12 cellular contexts compared by ENCODE assay signal in the genomic region with DNA sequence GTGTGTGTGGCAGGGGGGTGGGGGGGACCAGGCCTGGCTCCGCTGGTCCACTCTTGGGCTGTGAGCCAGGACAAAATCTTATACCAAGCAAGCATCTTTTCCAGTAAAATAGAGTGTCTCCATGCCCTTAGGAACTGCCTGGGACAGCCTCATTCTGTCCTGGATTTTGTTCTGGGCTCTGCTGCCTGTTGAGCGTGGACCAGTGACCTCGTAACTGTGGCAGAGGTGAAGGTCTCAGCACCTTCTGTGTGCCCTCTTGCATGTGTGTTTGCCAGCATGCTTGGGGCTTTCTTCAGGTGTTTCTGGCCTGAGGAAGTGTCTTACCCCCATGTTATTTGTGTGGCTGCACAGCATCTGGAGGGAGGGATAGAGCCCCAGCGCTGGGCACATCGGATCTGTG. TPM values are rescaled to one million over a fixed set of nuclear protein-coding genes. Genes with fewer than 3 reads are reported as not detected.
DNase-seq lines count a peak whose midpoint lies in the region; ATAC-seq and TF ChIP-seq lines count a peak whose summit lies in the region.
"Had no signal": no experiment of that assay in that cellular context is flagged by ENCODE, and none has a peak within 500 bp of the region (broad histone marks: within the 10 kb centered on the region; RNA-seq: fewer than 3 reads in every experiment).

No MANE protein-coding gene starts in this region.

- CTCF ChIA-PET in activated CD4-positive, alpha-beta T cell treated with anti-CD3 and anti-CD28 coated beads, Interleukin-2, amount 10 ng/mL, durations not matched to agents 7 days and 5 days (lab: Charles Lee) = interaction anchor here (0.9 to 1.9 kb wide), 4 partner anchors 8 to 31 kb away, joined by 3 to 5 read pairs (median 4); no protein-coding TSS in a partner anchor
- CTCF ChIA-PET in activated B cell treated with CpG ODN at 0.5 μM for 24 hours (lab: Charles Lee) = interaction anchor here (0.7 to 1.4 kb wide), 2 partner anchors 9 to 11 kb away, joined by 3 to 7 read pairs; no protein-coding TSS in a partner anchor

- H3K36me3 ChIP-seq in right lobe of liver = no peaks in the 10 kb centered on the region

- no peaks in the 10 kb centered on the region for H3K9me3 ChIP-seq in right lobe of liver

- H3K4me3 Mint-ChIP-seq in activated CD4-positive, alpha-beta T cell treated with anti-CD3 and anti-CD28 coated beads, Interleukin-2, amount 10 ng/mL, durations not matched to agents 7 days and 5 days = no peak overlapping the region
- H3K4me3 Mint-ChIP-seq in activated B cell treated with CpG ODN at 0.5 μM for 24 hours = peak overlapping the region; percentile 59
- H3K4me3 Mint-ChIP-seq in T-helper 2 cell treated with Interferon-gamma antibody and Interleukin-4, amounts not matched to agents 5 μg/mL and 100 μg/mL, for 36 hours = no peak overlapping the region
- H3K4me3 Mint-ChIP-seq: activated naive CD8-positive, alpha-beta T cell treated with anti-CD3 and anti-CD28 coated beads, Interleukin-2, amount 10 ng/mL, durations not matched to agents 7 days and 5 days had no signal

- no peak for ATAC-seq in activated B cell treated with CpG ODN at 0.5 μM for 24 hours (ENCODE audit: low read depth)
- ATAC-seq in right lobe of liver = peak; percentile 64 to 79 (median 75)

- WGBS in right lobe of liver (ENCODE audit: insufficient coverage, low coverage, low lambda C conversion rate, missing lambda C conversion rate) = 24% methylated on average over 2 of the region's 5 CpGs

- H3K4me3 ChIP-seq in right lobe of liver (no peak overlapping the region), foreskin fibroblast (ENCODE audit: low read depth in 1 of 2, low read length in 2 of 2) (no peak overlapping the region)

- no peak for TF ChIP-seq CTCF in activated B cell treated with CpG ODN at 0.5 μM for 24 hours (IDR thresholded peaks at IDR 0.05)
- no peak for TF ChIP-seq CTCF in right lobe of liver (IDR thresholded peaks at IDR 0.05)
- no peak for TF ChIP-seq CTCF in foreskin fibroblast (IDR thresholded peaks at IDR 0.05; ENCODE audit: low read depth, low read length)

- H3K27ac ChIP-seq in right lobe of liver (peak overlapping the region; percentile 35 to 52 (median 47)), substantia nigra (ENCODE audit: low read depth, low read length, poor library complexity, severe bottlenecking) (peak overlapping the region; percentile 20)

- H3K27me3 Mint-ChIP-seq in activated CD4-positive, alpha-beta T cell treated with anti-CD3 and anti-CD28 coated beads, Interleukin-2, amount 10 ng/mL, durations not matched to agents 7 days and 5 days = no peaks in the 10 kb centered on the region
- H3K27me3 Mint-ChIP-seq in activated B cell treated with CpG ODN at 0.5 μM for 24 hours = no peaks in the 10 kb centered on the region
- no peaks in the 10 kb centered on the region for H3K27me3 Mint-ChIP-seq in T-helper 2 cell treated with Interferon-gamma antibody and Interleukin-4, amounts not matched to agents 5 μg/mL and 100 μg/mL, for 36 hours (ENCODE audit: low read depth)
- H3K27me3 Mint-ChIP-seq: activated naive CD8-positive, alpha-beta T cell treated with anti-CD3 and anti-CD28 coated beads, Interleukin-2, amount 10 ng/mL, durations not matched to agents 7 days and 5 days had no signal

- H3K27me3 ChIP-seq in right lobe of liver = no peaks in the 10 kb centered on the region

- no peak for DNase-seq in activated CD4-positive, alpha-beta T cell treated with anti-CD3 and anti-CD28 coated beads, Interleukin-2, amount 10 ng/mL, durations not matched to agents 7 days and 5 days
- no peak for DNase-seq in activated CD4-positive, alpha-beta T cell treated with anti-CD3 and anti-CD28 coated beads, Interleukin-2, amount 50 U/mL, for 48 hours
- no peak for DNase-seq in activated B cell treated with CpG ODN at 0.5 μM for 24 hours
- DNase-seq in right lobe of liver = peak in 2 of 3 donors; percentile 53 to 63
- no peak for DNase-seq in substantia nigra (lab: John Stamatoyannopoulos, UW)
- DNase-seq in foreskin fibroblast = no peak
- DNase-seq in T-helper 2 cell treated with Interferon-gamma antibody and Interleukin-4, amounts not matched to agents 5 μg/mL and 100 μg/mL, for 36 hours (ENCODE audit: low spot score) = no peak
- no peak for DNase-seq in NCI-H2196 (lab: John Stamatoyannopoulos, UW; ENCODE audit: unreplicated experiment)
- DNase-seq: activated naive CD8-positive, alpha-beta T cell treated with anti-CD3 and anti-CD28 coated beads, Interleukin-2, amount 10 ng/mL, durations not matched to agents 7 days and 5 days; kidney glomerular epithelial cell; stimulated activated CD4-positive, alpha-beta T cell treated with anti-CD3 and anti-CD28 coated beads, Interleukin-4, amount 100 ng/mL, for 4 hours; T-helper 2 cell had no signal

- POLR2A ChIA-PET in activated CD4-positive, alpha-beta T cell treated with anti-CD3 and anti-CD28 coated beads, Interleukin-2, amount 10 ng/mL, durations not matched to agents 7 days and 5 days (lab: Charles Lee) = no interaction called here
- POLR2A ChIA-PET in activated B cell treated with CpG ODN at 0.5 μM for 24 hours (lab: Charles Lee) = interaction anchor here (0.8 to 7.8 kb wide), 5 partner anchors 10 to 162 kb away, joined by 3 to 222 read pairs (median 7); no protein-coding TSS in a partner anchor

- TF ChIP-seq POLR2A in right lobe of liver (IDR thresholded peaks at IDR 0.05) = no peak

- H3K9me3 Mint-ChIP-seq in activated CD4-positive, alpha-beta T cell treated with anti-CD3 and anti-CD28 coated beads, Interleukin-2, amount 10 ng/mL, durations not matched to agents 7 days and 5 days = no peaks in the 10 kb centered on the region
- H3K9me3 Mint-ChIP-seq in activated B cell treated with CpG ODN at 0.5 μM for 24 hours = no peaks in the 10 kb centered on the region
- H3K9me3 Mint-ChIP-seq in T-helper 2 cell treated with Interferon-gamma antibody and Interleukin-4, amounts not matched to agents 5 μg/mL and 100 μg/mL, for 36 hours = no peaks in the 10 kb centered on the region
- H3K9me3 Mint-ChIP-seq: activated naive CD8-positive, alpha-beta T cell treated with anti-CD3 and anti-CD28 coated beads, Interleukin-2, amount 10 ng/mL, durations not matched to agents 7 days and 5 days had no signal

- peaks cover 0 to 51% (median 21%) of the 10 kb centered on the region in 4 donors for H3K4me1 ChIP-seq in right lobe of liver

- peaks cover 12% of the 10 kb centered on the region for H3K36me3 Mint-ChIP-seq in activated CD4-positive, alpha-beta T cell treated with anti-CD3 and anti-CD28 coated beads, Interleukin-2, amount 10 ng/mL, durations not matched to agents 7 days and 5 days (ENCODE audit: low read depth)
- H3K36me3 Mint-ChIP-seq in activated B cell treated with CpG ODN at 0.5 μM for 24 hours (ENCODE audit: low read depth) = peaks cover 47% of the 10 kb centered on the region
- peaks cover 7% of the 10 kb centered on the region for H3K36me3 Mint-ChIP-seq in T-helper 2 cell treated with Interferon-gamma antibody and Interleukin-4, amounts not matched to agents 5 μg/mL and 100 μg/mL, for 36 hours (ENCODE audit: low read depth)

- intact Hi-C loops in activated B cell treated with CpG ODN at 0.5 μM for 24 hours (cut with micrococcal nuclease) = no loop called here
- intact Hi-C loops in right lobe of liver (cut with DNase I) = no loop called here

- H3K4me1 Mint-ChIP-seq in activated CD4-positive, alpha-beta T cell treated with anti-CD3 and anti-CD28 coated beads, Interleukin-2, amount 10 ng/mL, durations not matched to agents 7 days and 5 days = peaks cover 71% of the 10 kb centered on the region
- peaks cover 85% of the 10 kb centered on the region for H3K4me1 Mint-ChIP-seq in activated B cell treated with CpG ODN at 0.5 μM for 24 hours
- H3K4me1 Mint-ChIP-seq in T-helper 2 cell treated with Interferon-gamma antibody and Interleukin-4, amounts not matched to agents 5 μg/mL and 100 μg/mL, for 36 hours (ENCODE audit: low read depth) = peaks cover 36% of the 10 kb centered on the region

- H3K27ac Mint-ChIP-seq in activated CD4-positive, alpha-beta T cell treated with anti-CD3 and anti-CD28 coated beads, Interleukin-2, amount 10 ng/mL, durations not matched to agents 7 days and 5 days = peak overlapping the region; percentile 37
- H3K27ac Mint-ChIP-seq in activated B cell treated with CpG ODN at 0.5 μM for 24 hours = peak overlapping the region; percentile 79
- H3K27ac Mint-ChIP-seq in T-helper 2 cell treated with Interferon-gamma antibody and Interleukin-4, amounts not matched to agents 5 μg/mL and 100 μg/mL, for 36 hours = no peak overlapping the region

RNA-seq across cellular contexts. Expression of a gene that starts 45.7 kb away (rescaled TPM):
- 10 to 100 TPM; 22.7 to 28.4 TPM for total RNA-seq in activated CD4-positive, alpha-beta T cell treated with anti-CD3 and anti-CD28 coated beads, Interleukin-2, amount 10 ng/mL, durations not matched to agents 7 days and 5 days
- total RNA-seq in activated B cell treated with CpG ODN at 0.5 μM for 24 hours (99.8 and 108 TPM in 2 replicates), right lobe of liver (100 to 1,000 TPM in 4 of 6 experiments, 10 to 100 TPM in 2; 58.0 to 152 (median 131) TPM)

Comparison
In these comparisons a context has a peak if more than half of its experiments do, and no peak if none do; other contexts are left out.
1. DNase-seq: peak in right lobe of liver (2 of 3); none in activated CD4-positive, alpha-beta T cell treated with anti-CD3 and anti-CD28 coated beads, Interleukin-2, amount 10 ng/mL, durations not matched to agents 7 days and 5 days (single experiment), activated CD4-positive, alpha-beta T cell treated with anti-CD3 and anti-CD28 coated beads, Interleukin-2, amount 50 U/mL, for 48 hours (0 of 2), activated B cell treated with CpG ODN at 0.5 μM for 24 hours (single experiment), substantia nigra (0 of 49), foreskin fibroblast (0 of 2), T-helper 2 cell treated with Interferon-gamma antibody and Interleukin-4, amounts not matched to agents 5 μg/mL and 100 μg/mL, for 36 hours (single experiment) and NCI-H2196 (single experiment).